Comparison of ENCODE assay signal across 8 cellular contexts in the genomic region with DNA sequence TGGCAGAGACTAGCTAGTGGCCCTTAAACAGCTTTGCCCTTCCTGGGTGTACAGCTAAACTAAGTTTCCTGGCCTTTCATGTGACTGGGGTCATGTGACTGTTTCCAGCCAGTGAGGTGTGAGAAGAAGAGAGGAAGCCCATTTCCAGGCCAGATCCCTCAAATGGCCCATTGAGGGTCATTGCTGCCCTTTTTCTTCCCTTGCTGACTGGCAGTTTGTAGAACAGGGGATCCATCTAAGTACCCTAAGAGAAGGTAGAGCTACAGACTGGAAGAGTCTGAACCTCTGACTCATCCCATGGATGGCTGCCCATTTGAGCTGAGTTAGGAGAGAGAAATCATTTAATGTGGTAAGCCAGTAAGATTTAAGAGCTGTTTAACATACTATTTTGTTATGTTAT. TPM values are rescaled to one million over a fixed set of nuclear protein-coding genes. Genes with fewer than 3 reads are reported as not detected.
DNase-seq lines count a peak whose midpoint lies in the region; ATAC-seq and TF ChIP-seq lines count a peak whose summit lies in the region.

No MANE protein-coding gene starts in this region.

- H3K4me1 Mint-ChIP-seq in stimulated activated effector memory CD8-positive, alpha-beta T cell treated with anti-CD3 and anti-CD28 coated beads, Interleukin-12 subunit alpha, Interleukin-12 subunit beta, amount 100 ng/mL, for 72 hours = peaks cover 49% of the 10 kb centered on the region

- TF ChIP-seq POLR2A in heart left ventricle (IDR thresholded peaks at IDR 0.05) (no peak), erythroblast (IDR thresholded peaks at IDR 0.05; ENCODE audit: low read length) (no peak)

- H3K4me3 Mint-ChIP-seq in stimulated activated effector memory CD8-positive, alpha-beta T cell treated with anti-CD3 and anti-CD28 coated beads, Interleukin-12 subunit alpha, Interleukin-12 subunit beta, amount 100 ng/mL, for 72 hours = no peak overlapping the region

- H3K27me3 ChIP-seq in heart left ventricle = peaks cover 0 to 4% (median 0%) of the 10 kb centered on the region in 9 donors

- no peaks in the 10 kb centered on the region for H3K9me3 Mint-ChIP-seq in stimulated activated effector memory CD8-positive, alpha-beta T cell treated with anti-CD3 and anti-CD28 coated beads, Interleukin-12 subunit alpha, Interleukin-12 subunit beta, amount 100 ng/mL, for 72 hours

- TF ChIP-seq CTCF in heart left ventricle (IDR thresholded peaks at IDR 0.05) = no peak

- no peaks in the 10 kb centered on the region for H3K9me3 ChIP-seq in heart left ventricle

- peak overlapping the region; percentile 15 for H3K27ac Mint-ChIP-seq in stimulated activated effector memory CD8-positive, alpha-beta T cell treated with anti-CD3 and anti-CD28 coated beads, Interleukin-12 subunit alpha, Interleukin-12 subunit beta, amount 100 ng/mL, for 72 hours

- ATAC-seq in left cardiac atrium (no peak), heart left ventricle (no peak), GM18867 (IDR thresholded peaks at IDR 0.05; ENCODE audit: unreplicated experiment) (no peak)
- ATAC-seq in stimulated activated effector memory CD8-positive, alpha-beta T cell treated with anti-CD3 and anti-CD28 coated beads, Interleukin-12 subunit alpha, Interleukin-12 subunit beta, amount 100 ng/mL, for 72 hours = no peak

- peak; percentile 61 for DNase-seq in left cardiac atrium
- no peak for DNase-seq in heart left ventricle
- peak; percentile 44 for DNase-seq in SW480 (ENCODE audit: low spot score)
- peak; percentile 49 to 68 for DNase-seq in erythroblast (lab: John Stamatoyannopoulos, UW)
- no peak for DNase-seq in stimulated activated effector memory CD8-positive, alpha-beta T cell treated with anti-CD3 and anti-CD28 coated beads, Interleukin-12 subunit alpha, Interleukin-12 subunit beta, amount 100 ng/mL, for 72 hours (ENCODE audit: low spot score in 2 of 2)
- DNase-seq in middle frontal gyrus (ENCODE audit: extremely low spot score, low spot score) = no peak
- no peak for DNase-seq in NCI-H1092 treated with DMSO at 0.1 percent for 48 hours (lab: John Stamatoyannopoulos, UW)

- peak overlapping the region in 6 of 12 donors; percentile 3 to 97 (median 60) for H3K27ac ChIP-seq in heart left ventricle

- intact Hi-C loops in left cardiac atrium (cut with DNase I) = loop anchor here in 1 of 2 donors (10.0 kb wide), 1 partner anchor 58 kb away; the partner anchor contains the start of genes ODAD3 and PRKCSH
- intact Hi-C loops in heart left ventricle (cut with DNase I) = loop anchor here in 8 of 10 donors (5.0 to 10.0 kb wide), 3 partner anchors 65 to 218 kb away; partner anchors contain the start of genes TSPAN16 (in 6 of the 8) and ZNF627 (in 1 of the 8)

- H3K4me3 ChIP-seq in heart left ventricle = no peak overlapping the region

- H3K36me3 Mint-ChIP-seq in stimulated activated effector memory CD8-positive, alpha-beta T cell treated with anti-CD3 and anti-CD28 coated beads, Interleukin-12 subunit alpha, Interleukin-12 subunit beta, amount 100 ng/mL, for 72 hours = peaks cover 46% of the 10 kb centered on the region

- peaks cover 0 to 7% (median 5%) of the 10 kb centered on the region in 9 donors for H3K36me3 ChIP-seq in heart left ventricle

- peaks cover 7 to 70% (median 37%) of the 10 kb centered on the region in 12 donors for H3K4me1 ChIP-seq in heart left ventricle

RNA-seq across cellular contexts. Expression of gene SWSAP1, which starts 2.8 kb away (rescaled TPM):
- total RNA-seq in left cardiac atrium = 1 to 10 TPM; 1.3 to 1.5 TPM
- total RNA-seq in heart left ventricle = 1 to 10 TPM in 7 of 9 donors, under 1 TPM in 2; 0.67 to 1.9 (median 1.5) TPM
- polyA plus RNA-seq in heart left ventricle = 1 to 10 TPM; 1.9 to 2.1 TPM

RNA-seq across cellular contexts. Expression of gene EPOR, which starts 6.9 kb away (rescaled TPM):
- total RNA-seq in left cardiac atrium (1 to 10 TPM; 7.5 to 7.7 TPM), heart left ventricle (1 to 10 TPM; 4.6 to 7.8 (median 5.7) TPM)
- polyA plus RNA-seq in heart left ventricle = 1 to 10 TPM; 6.1 TPM

RNA-seq across cellular contexts. Expression of gene PLPPR2, which starts 22.0 kb away (rescaled TPM):
- 10 to 100 TPM; 23.5 to 28.3 TPM for total RNA-seq in left cardiac atrium
- 10 to 100 TPM in 6 of 9 donors, 1 to 10 TPM in 3; 4.5 to 24.8 (median 12.5) TPM for total RNA-seq in heart left ventricle
- 10 to 100 TPM in 1 of 2 donors, 1 to 10 TPM in 1; 8.0 to 10.5 TPM for polyA plus RNA-seq in heart left ventricle

RNA-seq across cellular contexts. Expression of gene CCDC159, which starts 30.9 kb away (rescaled TPM):
- total RNA-seq in left cardiac atrium = 10 to 100 TPM; 16.4 to 20.0 TPM
- total RNA-seq in heart left ventricle = 10 to 100 TPM; 13.6 to 26.2 (median 21.9) TPM
- 10 to 100 TPM; 11.5 to 34.9 TPM for polyA plus RNA-seq in heart left ventricle

RNA-seq across cellular contexts. Expression of gene TMEM205, which starts 31.2 kb away (rescaled TPM):
- total RNA-seq in left cardiac atrium (10 to 100 TPM; 89.9 to 96.6 TPM), heart left ventricle (100 to 1,000 TPM in 3 of 9 donors, 10 to 100 TPM in 6; 68.3 to 372 (median 83.9) TPM)
- 100 to 1,000 TPM; 106 to 151 TPM for polyA plus RNA-seq in heart left ventricle

Comparison
In these comparisons a context has a peak if more than half of its experiments do, and no peak if none do; other contexts are left out.
1. DNase-seq: peak in left cardiac atrium (single experiment), SW480 (single experiment) and erythroblast (2 of 2); none in heart left ventricle (0 of 5), stimulated activated effector memory CD8-positive, alpha-beta T cell treated with anti-CD3 and anti-CD28 coated beads, Interleukin-12 subunit alpha, Interleukin-12 subunit beta, amount 100 ng/mL, for 72 hours (0 of 2), middle frontal gyrus (single experiment) and NCI-H1092 treated with DMSO at 0.1 percent for 48 hours (single experiment).